ENCODE assay signal across 8 cellular contexts in the genomic region with DNA sequence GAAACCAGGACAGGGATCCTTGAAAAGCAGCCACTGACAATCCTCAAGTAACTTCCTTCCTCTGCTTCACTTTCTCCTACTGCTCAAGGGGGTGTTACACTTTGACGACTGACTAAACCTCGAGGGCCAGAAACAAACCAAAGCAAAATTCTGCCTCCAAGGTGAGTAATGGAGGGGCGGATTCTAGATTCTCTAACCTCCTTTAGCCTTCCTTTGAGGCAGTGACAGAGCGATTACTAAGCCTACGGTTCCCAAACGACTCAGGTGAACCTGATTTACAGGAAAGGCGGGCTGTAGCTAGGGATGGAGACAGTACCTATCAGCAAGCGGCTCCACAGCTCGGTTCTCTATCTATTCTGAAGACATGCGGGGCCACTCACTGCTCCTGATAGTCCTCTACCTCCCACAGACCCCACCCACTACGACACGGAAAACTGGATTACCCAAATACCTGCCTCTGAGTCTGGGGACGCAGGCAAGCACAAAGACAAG. TPM values are rescaled to one million over a fixed set of nuclear protein-coding genes. Genes with fewer than 3 reads are reported as not detected.
DNase-seq lines count a peak whose midpoint lies in the region; ATAC-seq and TF ChIP-seq lines count a peak whose summit lies in the region.

No MANE protein-coding gene starts in this region.

- 0 to 1% (median 0%) methylated on average over 13 of the region's 13 CpGs for WGBS in adrenal gland, 4 donors

- no peak for TF ChIP-seq POLR2A in adrenal gland (IDR thresholded peaks at IDR 0.05)

- peaks cover 7 to 55% of the 10 kb centered on the region in 2 donors for H3K4me1 ChIP-seq in adrenal gland (replicated peaks in 1 of 2)

- no peak for TF ChIP-seq CTCF in adrenal gland (IDR thresholded peaks at IDR 0.05)

- no peaks in the 10 kb centered on the region for H3K36me3 ChIP-seq in adrenal gland (replicated peaks in 1 of 2)

- peak; percentile 14 for ATAC-seq in HG02623 (IDR thresholded peaks at IDR 0.05; ENCODE audit: unreplicated experiment)

- peak; percentile 54 for DNase-seq in activated naive CD4-positive, alpha-beta T cell treated with Interleukin-2 at 50 U/mL for 16 hours
- no peak for DNase-seq in activated naive CD4-positive, alpha-beta T cell (lab: John Stamatoyannopoulos, UW)
- DNase-seq in NCI-H146 treated with DMSO at 0.1 percent for 48 hours (lab: John Stamatoyannopoulos, UW; ENCODE audit: unreplicated experiment) (peak; percentile 58), adrenal gland (peak in 2 of 7 donors; percentile 24 to 48), islet precursor cell (peak; percentile 81), COLO829 (ENCODE audit: low spot score) (no peak)
- DNase-seq in stimulated activated CD8-positive, alpha-beta memory T cell treated with anti-CD3 and anti-CD28 coated beads, Interleukin-15, amount 100 ng/mL, for 24 hours (ENCODE audit: low read depth) = peak; percentile 6

- H3K27me3 ChIP-seq in adrenal gland = no peaks in the 10 kb centered on the region

- peak overlapping the region; percentile 37 to 93 (median 68) for H3K4me3 ChIP-seq in adrenal gland

- intact Hi-C loops in adrenal gland (cut with DNase I) = no loop called here

- no peaks in the 10 kb centered on the region for H3K9me3 ChIP-seq in adrenal gland (replicated peaks in 1 of 3)

- H3K27ac ChIP-seq in adrenal gland = peak overlapping the region; percentile 76 to 97 (median 93)

RNA-seq across cellular contexts. Expression of a gene that starts 0.5 kb away (rescaled TPM):
- total RNA-seq in adrenal gland = 10 to 100 TPM; 22.9 to 67.3 (median 43.5) TPM
- 10 to 100 TPM; 12.6 to 23.5 (median 16.6) TPM for polyA plus RNA-seq in adrenal gland

RNA-seq across cellular contexts. Expression of a gene that starts 0.8 kb away (rescaled TPM):
- 10 to 100 TPM in 7 of 8 donors, 1 to 10 TPM in 1; 7.3 to 49.7 (median 31.5) TPM for total RNA-seq in adrenal gland
- 10 to 100 TPM; 31.2 to 75.2 (median 35.3) TPM for polyA plus RNA-seq in adrenal gland

RNA-seq across cellular contexts. Expression of a gene that starts 53.1 kb away (rescaled TPM):
- not detected for total RNA-seq in adrenal gland
- not detected for polyA plus RNA-seq in adrenal gland

Comparison
In these comparisons a context has a peak if more than half of its experiments do, and no peak if none do; other contexts are left out.
1. DNase-seq: peak in activated naive CD4-positive, alpha-beta T cell treated with Interleukin-2 at 50 U/mL for 16 hours (single experiment), NCI-H146 treated with DMSO at 0.1 percent for 48 hours (single experiment), islet precursor cell (single experiment) and stimulated activated CD8-positive, alpha-beta memory T cell treated with anti-CD3 and anti-CD28 coated beads, Interleukin-15, amount 100 ng/mL, for 24 hours (single experiment); none in activated naive CD4-positive, alpha-beta T cell (0 of 4) and COLO829 (single experiment).